In genomic region chr2:66427219-66427768, GRCh38 we compare ENCODE assay signal across 14 cellular contexts. TPM values are rescaled to one million over a fixed set of nuclear protein-coding genes. Genes with fewer than 3 reads are reported as not detected.
DNase-seq lines count a peak whose midpoint lies in the region; ATAC-seq and TF ChIP-seq lines count a peak whose summit lies in the region.
"Had no signal": no experiment of that assay in that cellular context is flagged by ENCODE, and none has a peak within 500 bp of the region (broad histone marks: within the 10 kb centered on the region; RNA-seq: fewer than 3 reads in every experiment).

No MANE protein-coding gene starts in this region.

- H3K27me3 ChIP-seq in HUES48 (ENCODE audit: control insufficient read depth, insufficient read depth, low read length): peaks cover 100% of the 10 kb centered on the region
- peaks cover 3% of the 10 kb centered on the region for H3K27me3 ChIP-seq in RWPE2 (ENCODE audit: insufficient read depth, poor library complexity, severe bottlenecking)
- H3K27me3 ChIP-seq in iPS-18a (ENCODE audit: control insufficient read depth, insufficient read depth, low read length): peaks cover 98% of the 10 kb centered on the region
- H3K27me3 ChIP-seq in rectal smooth muscle tissue (ENCODE audit: control insufficient read depth, insufficient read depth, low read length): no peaks in the 10 kb centered on the region
- peaks cover 33% of the 10 kb centered on the region for H3K27me3 ChIP-seq in upper lobe of right lung
- H3K27me3 ChIP-seq: BE2C had no signal

- no peak overlapping the region for H3K27ac ChIP-seq in HUES48 (ENCODE audit: low read depth, low read length)
- H3K27ac ChIP-seq in RWPE2 (ENCODE audit: poor library complexity, severe bottlenecking): no peak overlapping the region
- H3K27ac ChIP-seq in iPS-18a (ENCODE audit: low read length): no peak overlapping the region
- peak overlapping the region; percentile 82 for H3K27ac ChIP-seq in rectal smooth muscle tissue (ENCODE audit: low read depth, low read length)
- no peak overlapping the region for H3K27ac ChIP-seq in upper lobe of right lung

- DNase-seq in RWPE2 (ENCODE audit: low spot score) (no peak), upper lobe of right lung (no peak)
- DNase-seq: activated naive CD4-positive, alpha-beta T cell treated with anti-CD3 and anti-CD28 coated beads, Interleukin-2, amount 50 U/mL, for 16 hours; BE2C; mammary epithelial cell; NCI-H1105 treated with DMSO at 0.1 percent for 48 hours had no signal

- H3K4me1 ChIP-seq in HUES48 (ENCODE audit: control insufficient read depth, insufficient read depth, low read length): peaks cover 32% of the 10 kb centered on the region
- peaks cover 7% of the 10 kb centered on the region for H3K4me1 ChIP-seq in RWPE2 (ENCODE audit: insufficient read depth, poor library complexity, severe bottlenecking)
- H3K4me1 ChIP-seq in iPS-18a (ENCODE audit: control insufficient read depth, low read depth, low read length): peaks cover 10% of the 10 kb centered on the region
- peaks cover 3% of the 10 kb centered on the region for H3K4me1 ChIP-seq in rectal smooth muscle tissue (ENCODE audit: control insufficient read depth, insufficient read depth, low read length)
- no peaks in the 10 kb centered on the region for H3K4me1 ChIP-seq in upper lobe of right lung
- H3K4me1 ChIP-seq: BE2C had no signal

- intact Hi-C loops in upper lobe of right lung (cut with DNase I): no loop called here

- no peaks in the 10 kb centered on the region for H3K9me3 ChIP-seq in HUES48 (ENCODE audit: control insufficient read depth, insufficient read depth, low read length)
- H3K9me3 ChIP-seq in RWPE2 (ENCODE audit: severe bottlenecking): no peaks in the 10 kb centered on the region
- H3K9me3 ChIP-seq in iPS-18a (ENCODE audit: control insufficient read depth, low read depth, low read length): no peaks in the 10 kb centered on the region
- H3K9me3 ChIP-seq in upper lobe of right lung: no peaks in the 10 kb centered on the region
- H3K9me3 ChIP-seq: BE2C had no signal

- H3K9ac ChIP-seq in HUES48 (ENCODE audit: low read depth, low read length): no peak overlapping the region
- no peak overlapping the region for H3K9ac ChIP-seq in iPS-18a (ENCODE audit: low read length)
- no peak overlapping the region for H3K9ac ChIP-seq in rectal smooth muscle tissue (ENCODE audit: low read length)

- H3K36me3 ChIP-seq in HUES48 (ENCODE audit: control insufficient read depth, insufficient read depth, low read length) (no peaks in the 10 kb centered on the region), RWPE2 (ENCODE audit: low read depth) (no peaks in the 10 kb centered on the region), iPS-18a (ENCODE audit: control insufficient read depth, low read depth, low read length) (no peaks in the 10 kb centered on the region), rectal smooth muscle tissue (ENCODE audit: control insufficient read depth, insufficient read depth, low read length) (no peaks in the 10 kb centered on the region), upper lobe of right lung (no peaks in the 10 kb centered on the region)
- H3K36me3 ChIP-seq: BE2C had no signal

- ATAC-seq in RWPE2 (ENCODE audit: low read depth) (peak; percentile 78), upper lobe of right lung (no peak), GM21447 (IDR thresholded peaks at IDR 0.05; ENCODE audit: unreplicated experiment) (no peak), GM18909 (IDR thresholded peaks at IDR 0.05; ENCODE audit: poor library complexity, unreplicated experiment) (no peak), HG03469 (IDR thresholded peaks at IDR 0.05; ENCODE audit: unreplicated experiment) (no peak)
- ATAC-seq: stimulated activated memory B cell treated with anti-CD40 and anti-IgM and Interleukin-4, amounts not matched to agents 10 μg/mL and 1 μg/mL and 100 μg/mL, for 72 hours had no signal

- TF ChIP-seq CTCF in RWPE2 (IDR thresholded peaks at IDR 0.05; ENCODE audit: poor library complexity, severe bottlenecking) (no peak), upper lobe of right lung (IDR thresholded peaks at IDR 0.05) (no peak)

- H3K4me3 ChIP-seq in HUES48 (ENCODE audit: low read depth, low read length): peak overlapping the region; percentile 65
- H3K4me3 ChIP-seq in RWPE2 (ENCODE audit: severe bottlenecking): no peak overlapping the region
- H3K4me3 ChIP-seq in iPS-18a (ENCODE audit: low read length): peak overlapping the region; percentile 75
- no peak overlapping the region for H3K4me3 ChIP-seq in rectal smooth muscle tissue (ENCODE audit: low read length)
- no peak overlapping the region for H3K4me3 ChIP-seq in upper lobe of right lung

RNA-seq across cellular contexts. Expression of gene MEIS1, which starts 7.6 kb away (rescaled TPM):
- total RNA-seq in upper lobe of right lung: 48.0 TPM
- total RNA-seq: T-helper 1 cell treated with Interleukin-12 subunit alpha and Interleukin-12 subunit beta and Interleukin-4 antibody, amounts not matched to agents 30 ng/mL and 1 ng/mL, for 36 hours had no signal

Comparison
In these comparisons a context has a peak if more than half of its experiments do, and no peak if none do; other contexts are left out.
1. H3K4me3 ChIP-seq: peak in HUES48 (single experiment) and iPS-18a (single experiment); none in RWPE2 (single experiment), rectal smooth muscle tissue (single experiment) and upper lobe of right lung (single experiment).